8 cellular contexts compared by ENCODE assay signal in the genomic region with DNA sequence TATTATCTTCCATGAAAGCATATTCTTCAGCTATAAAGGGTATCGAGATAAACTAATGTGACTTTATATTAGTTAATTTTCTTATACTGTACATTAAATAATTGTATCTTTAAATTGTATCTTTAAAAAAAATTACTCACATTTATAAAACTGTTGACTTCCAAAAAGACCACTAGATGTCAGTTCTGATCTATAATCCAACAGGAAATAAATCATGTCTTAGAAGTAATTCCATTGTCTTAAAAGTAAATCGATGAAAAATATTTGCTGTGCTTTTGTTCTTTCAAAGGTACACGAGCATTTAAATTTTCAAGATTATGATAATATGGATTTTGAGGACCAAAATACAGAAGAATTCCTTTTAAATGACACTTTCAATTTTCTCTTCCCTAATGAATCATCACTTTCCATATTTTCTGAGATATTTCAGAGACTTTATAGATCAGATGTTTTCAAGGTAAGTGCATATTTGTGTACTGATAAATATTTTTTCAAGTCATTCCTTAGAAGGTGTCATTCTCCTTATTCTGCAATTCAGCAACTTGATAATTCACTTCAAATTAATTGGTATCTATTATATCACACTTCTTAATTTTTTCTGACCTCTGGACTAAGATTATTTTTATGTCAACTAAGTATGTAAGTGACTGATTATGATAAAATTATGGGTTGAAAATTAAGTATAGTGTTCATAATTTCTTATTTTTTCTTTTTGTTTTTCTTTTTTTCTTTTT.
DNase-seq lines count a peak whose midpoint lies in the region; ATAC-seq, FAIRE-seq and TF ChIP-seq lines count a peak whose summit lies in the region.

No MANE protein-coding gene starts in this region.

- peak; percentile 62 for TF ChIP-seq CTCF in SK-N-SH (IDR thresholded peaks at IDR 0.05)
- TF ChIP-seq CTCF in bronchial epithelial cell (IDR thresholded peaks at IDR 0.05; ENCODE audit: insufficient read depth, low read length, severe bottlenecking): no peak
- TF ChIP-seq CTCF in retinal pigment epithelial cell (conservative IDR thresholded peaks at IDR 0.05; ENCODE audit: low read depth, low read length): peak; percentile 33
- peak in 1 of 3 experiments; percentile 11 for TF ChIP-seq CTCF in vagina (IDR thresholded peaks at IDR 0.05)

- intact Hi-C loops in vagina (cut with DNase I): no loop called here

- H3K9me3 ChIP-seq in SK-N-SH: no peaks in the 10 kb centered on the region
- H3K9me3 ChIP-seq in vagina: no peaks in the 10 kb centered on the region

- H3K36me3 ChIP-seq in SK-N-SH (replicated peaks in 1 of 2; ENCODE audit: control insufficient read depth in 1 of 2, insufficient read depth in 2 of 2, low read length in 1 of 2) (no peaks in the 10 kb centered on the region), bronchial epithelial cell (ENCODE audit: control insufficient read depth, insufficient read depth, low read length) (no peaks in the 10 kb centered on the region), vagina (no peaks in the 10 kb centered on the region)

- TF ChIP-seq EP300 in SK-N-SH (IDR thresholded peaks at IDR 0.05; ENCODE audit: borderline replicate concordance in 1 of 2, low read depth in 1 of 2, low read length in 1 of 2): no peak

- H2AFZ ChIP-seq in SK-N-SH (ENCODE audit: low read depth): no peak overlapping the region

- CTCF ChIA-PET in SK-N-SH (lab: Yijun Ruan, JAX): interaction anchor here (0.7 to 1.5 kb wide), 18 partner anchors 8 to 867 kb away, joined by 3 to 9 read pairs (median 4); a partner anchor contains a TSS

- no peak overlapping the region for H3K9ac ChIP-seq in SK-N-SH

- ATAC-seq in SK-N-SH treated with all-trans-retinoic acid at 6 μM for 48 hours: no peak; the same call in 2 of the 3 replicates
- no peak for ATAC-seq in HG02852 (IDR thresholded peaks at IDR 0.05; ENCODE audit: unreplicated experiment)

- peak; percentile 75 for TF ChIP-seq RAD21 in SK-N-SH (IDR thresholded peaks at IDR 0.05; ENCODE audit: low read length)

- no peaks in the 10 kb centered on the region for H3K79me2 ChIP-seq in SK-N-SH (ENCODE audit: insufficient read depth)

- H3K27ac ChIP-seq in SK-N-SH (ENCODE audit: low read depth in 2 of 2, low read length in 1 of 2) (no peak overlapping the region), vagina (no peak overlapping the region)

- no peaks in the 10 kb centered on the region for H3K27me3 ChIP-seq in SK-N-SH (ENCODE audit: insufficient read depth)
- no peaks in the 10 kb centered on the region for H3K27me3 ChIP-seq in bronchial epithelial cell (ENCODE audit: control insufficient read depth, insufficient read depth, low read length)
- no peaks in the 10 kb centered on the region for H3K27me3 ChIP-seq in vagina

- DNase-seq in SK-N-SH (peak; percentile 4), NCI-H146 treated with DMSO at 0.1 percent for 48 hours (lab: John Stamatoyannopoulos, UW; ENCODE audit: unreplicated experiment) (peak; percentile 26), bronchial epithelial cell (ENCODE audit: low read depth) (peak; percentile 35), retinal pigment epithelial cell (ENCODE audit: low read depth) (no peak), vagina (ENCODE audit: extremely low spot score in 2 of 2) (no peak), NCI-H774 (lab: John Stamatoyannopoulos, UW) (no peak)

- WGBS in SK-N-SH (ENCODE audit: low lambda C conversion rate): 27% methylated on average over 3 of the region's 3 CpGs

- H3K4me3 ChIP-seq in SK-N-SH (ENCODE audit: low read depth in 2 of 2, low read length in 1 of 2) (no peak overlapping the region), bronchial epithelial cell (ENCODE audit: low read depth, low read length) (no peak overlapping the region), retinal pigment epithelial cell (ENCODE audit: low read length) (no peak overlapping the region), vagina (no peak overlapping the region)

- H3K4me1 ChIP-seq in SK-N-SH (ENCODE audit: control insufficient read depth in 1 of 2, insufficient read depth in 2 of 2, low read depth in 1 of 2, low read length in 1 of 2) (no peaks in the 10 kb centered on the region; a peak in 1 of 4 replicates), vagina (no peaks in the 10 kb centered on the region)

- no peak for FAIRE-seq in bronchial epithelial cell (lab: Jason Lieb, UNC)

- H4K20me1 ChIP-seq in SK-N-SH (ENCODE audit: insufficient read depth): no peaks in the 10 kb centered on the region

- no peak for TF ChIP-seq POLR2A in vagina (IDR thresholded peaks at IDR 0.05)

- POLR2A ChIA-PET in SK-N-SH (lab: Yijun Ruan, JAX): no interaction called here

- no peaks in the 10 kb centered on the region for H3F3A ChIP-seq in SK-N-SH (replicated peaks; ENCODE audit: insufficient read depth)

- no peak overlapping the region for H3K4me2 ChIP-seq in SK-N-SH

- no peaks in the 10 kb centered on the region for H3K9me2 ChIP-seq in SK-N-SH

TF ChIP-seq in SK-N-SH, 30 proteins besides CTCF, POLR2A, EP300 and RAD21 (continues in another document):
- TF ChIP-seq, protein P1, sequence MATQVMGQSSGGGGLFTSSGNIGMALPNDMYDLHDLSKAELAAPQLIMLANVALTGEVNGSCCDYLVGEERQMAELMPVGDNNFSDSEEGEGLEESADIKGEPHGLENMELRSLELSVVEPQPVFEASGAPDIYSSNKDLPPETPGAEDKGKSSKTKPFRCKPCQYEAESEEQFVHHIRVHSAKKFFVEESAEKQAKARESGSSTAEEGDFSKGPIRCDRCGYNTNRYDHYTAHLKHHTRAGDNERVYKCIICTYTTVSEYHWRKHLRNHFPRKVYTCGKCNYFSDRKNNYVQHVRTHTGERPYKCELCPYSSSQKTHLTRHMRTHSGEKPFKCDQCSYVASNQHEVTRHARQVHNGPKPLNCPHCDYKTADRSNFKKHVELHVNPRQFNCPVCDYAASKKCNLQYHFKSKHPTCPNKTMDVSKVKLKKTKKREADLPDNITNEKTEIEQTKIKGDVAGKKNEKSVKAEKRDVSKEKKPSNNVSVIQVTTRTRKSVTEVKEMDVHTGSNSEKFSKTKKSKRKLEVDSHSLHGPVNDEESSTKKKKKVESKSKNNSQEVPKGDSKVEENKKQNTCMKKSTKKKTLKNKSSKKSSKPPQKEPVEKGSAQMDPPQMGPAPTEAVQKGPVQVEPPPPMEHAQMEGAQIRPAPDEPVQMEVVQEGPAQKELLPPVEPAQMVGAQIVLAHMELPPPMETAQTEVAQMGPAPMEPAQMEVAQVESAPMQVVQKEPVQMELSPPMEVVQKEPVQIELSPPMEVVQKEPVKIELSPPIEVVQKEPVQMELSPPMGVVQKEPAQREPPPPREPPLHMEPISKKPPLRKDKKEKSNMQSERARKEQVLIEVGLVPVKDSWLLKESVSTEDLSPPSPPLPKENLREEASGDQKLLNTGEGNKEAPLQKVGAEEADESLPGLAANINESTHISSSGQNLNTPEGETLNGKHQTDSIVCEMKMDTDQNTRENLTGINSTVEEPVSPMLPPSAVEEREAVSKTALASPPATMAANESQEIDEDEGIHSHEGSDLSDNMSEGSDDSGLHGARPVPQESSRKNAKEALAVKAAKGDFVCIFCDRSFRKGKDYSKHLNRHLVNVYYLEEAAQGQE (IDR thresholded peaks at IDR 0.05; ENCODE audit: low read depth, low read length): no peak
- no peak for TF ChIP-seq POLR2AphosphoS5 (IDR thresholded peaks at IDR 0.05; ENCODE audit: low read depth, low read length)
- TF ChIP-seq EZH2phosphoT487 (IDR thresholded peaks at IDR 0.05; ENCODE audit: borderline replicate concordance, low read depth): no peak
- no peak for TF ChIP-seq FOXM1 (IDR thresholded peaks at IDR 0.05; ENCODE audit: low read depth)
- TF ChIP-seq CHD2 (IDR thresholded peaks at IDR 0.05; ENCODE audit: low read length, partially characterized antibody): no peak
- TF ChIP-seq SMC3 (IDR thresholded peaks at IDR 0.05; ENCODE audit: low read depth, low read length): peak; percentile 52
- TF ChIP-seq TEAD4 (IDR thresholded peaks at IDR 0.05; ENCODE audit: borderline replicate concordance, insufficient read depth): no peak

TF ChIP-seq in SK-N-SH treated with all-trans-retinoic acid at 6 μM for 48 hours, 23 proteins besides CTCF, POLR2A, EP300 and RAD21 (continues in another document):
- TF ChIP-seq ISL1 (CRISPR knock-in tag; IDR thresholded peaks at IDR 0.05) (no peak), ZNF8 (CRISPR knock-in tag; IDR thresholded peaks at IDR 0.05) (no peak), RARB (CRISPR knock-in tag; IDR thresholded peaks at IDR 0.05) (no peak), ZNF70 (CRISPR knock-in tag; IDR thresholded peaks at IDR 0.05) (no peak), GLIS3 (CRISPR knock-in tag; IDR thresholded peaks at IDR 0.05) (no peak), ZFP30 (CRISPR knock-in tag; IDR thresholded peaks at IDR 0.05) (no peak), BACH2 (CRISPR knock-in tag; IDR thresholded peaks at IDR 0.05; ENCODE audit: borderline replicate concordance) (no peak), OSR1 (CRISPR knock-in tag; IDR thresholded peaks at IDR 0.05) (no peak)
- TF ChIP-seq, protein P2, sequence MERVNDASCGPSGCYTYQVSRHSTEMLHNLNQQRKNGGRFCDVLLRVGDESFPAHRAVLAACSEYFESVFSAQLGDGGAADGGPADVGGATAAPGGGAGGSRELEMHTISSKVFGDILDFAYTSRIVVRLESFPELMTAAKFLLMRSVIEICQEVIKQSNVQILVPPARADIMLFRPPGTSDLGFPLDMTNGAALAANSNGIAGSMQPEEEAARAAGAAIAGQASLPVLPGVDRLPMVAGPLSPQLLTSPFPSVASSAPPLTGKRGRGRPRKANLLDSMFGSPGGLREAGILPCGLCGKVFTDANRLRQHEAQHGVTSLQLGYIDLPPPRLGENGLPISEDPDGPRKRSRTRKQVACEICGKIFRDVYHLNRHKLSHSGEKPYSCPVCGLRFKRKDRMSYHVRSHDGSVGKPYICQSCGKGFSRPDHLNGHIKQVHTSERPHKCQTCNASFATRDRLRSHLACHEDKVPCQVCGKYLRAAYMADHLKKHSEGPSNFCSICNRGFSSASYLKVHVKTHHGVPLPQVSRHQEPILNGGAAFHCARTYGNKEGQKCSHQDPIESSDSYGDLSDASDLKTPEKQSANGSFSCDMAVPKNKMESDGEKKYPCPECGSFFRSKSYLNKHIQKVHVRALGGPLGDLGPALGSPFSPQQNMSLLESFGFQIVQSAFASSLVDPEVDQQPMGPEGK (CRISPR knock-in tag; IDR thresholded peaks at IDR 0.05; ENCODE audit: borderline replicate concordance): no peak

Comparison
In these comparisons a context has a peak if more than half of its experiments do, and no peak if none do; other contexts are left out.
1. DNase-seq: peak in SK-N-SH (single experiment), NCI-H146 treated with DMSO at 0.1 percent for 48 hours (single experiment) and bronchial epithelial cell (single experiment); none in retinal pigment epithelial cell (single experiment), vagina (0 of 2) and NCI-H774 (single experiment).